Comparison of ENCODE assay signal across 9 cellular contexts in genomic region chr19:33214621-33215020, GRCh38. TPM values are rescaled to one million over a fixed set of nuclear protein-coding genes. Genes with fewer than 3 reads are reported as not detected.
DNase-seq lines count a peak whose midpoint lies in the region; ATAC-seq and TF ChIP-seq lines count a peak whose summit lies in the region.
"Had no signal": no experiment of that assay in that cellular context is flagged by ENCODE, and none has a peak within 500 bp of the region (broad histone marks: within the 10 kb centered on the region; RNA-seq: fewer than 3 reads in every experiment).

No MANE protein-coding gene starts in this region.

- intact Hi-C loops in head of caudate nucleus (cut with DNase I) = no loop called here

- no peak for ATAC-seq in GM21529 (IDR thresholded peaks at IDR 0.05; ENCODE audit: unreplicated experiment)

- H3K4me1 ChIP-seq in osteoblast (ENCODE audit: insufficient read depth, low read length) = no peaks in the 10 kb centered on the region

- no peak overlapping the region for H3K4me2 ChIP-seq in osteoblast (ENCODE audit: insufficient read depth, low read length)

- no peak overlapping the region for H3K4me3 ChIP-seq in osteoblast (ENCODE audit: insufficient read depth, low read length)

- H3K27me3 ChIP-seq in osteoblast (ENCODE audit: insufficient read depth, low read length) = no peaks in the 10 kb centered on the region

- peaks cover 6% of the 10 kb centered on the region for H3K4me1 Mint-ChIP-seq in brain

- no peaks in the 10 kb centered on the region for H4K20me1 ChIP-seq in osteoblast (ENCODE audit: insufficient read depth, low read length)

- TF ChIP-seq CTCF in brain (conservative IDR thresholded peaks at IDR 0.05) (peak; percentile 40 to 67), osteoblast (IDR thresholded peaks at IDR 0.05; ENCODE audit: extremely low read depth, low read depth, low read length) (peak; percentile 39)

- H3K9me3 ChIP-seq in osteoblast (ENCODE audit: low read depth, low read length) = no peaks in the 10 kb centered on the region

- no peaks in the 10 kb centered on the region for H3K36me3 ChIP-seq in osteoblast (ENCODE audit: insufficient read depth, low read length)

- peak overlapping the region in 1 of 5 experiments; percentile 60 for H3K4me3 Mint-ChIP-seq in brain

- H3K27ac ChIP-seq in osteoblast (ENCODE audit: low read depth, low read length) = no peak overlapping the region

- no peaks in the 10 kb centered on the region for H3K9me3 Mint-ChIP-seq in brain

- peaks cover 9% of the 10 kb centered on the region for H3K27me3 Mint-ChIP-seq in brain

- peak; percentile 20 for DNase-seq in DMS153 (lab: John Stamatoyannopoulos, UW)
- no peak for DNase-seq in DMS153 treated with DMSO at 0.1 percent for 48 hours (lab: John Stamatoyannopoulos, UW; ENCODE audit: unreplicated experiment)
- peak; percentile 14 for DNase-seq in NCI-H1694 (lab: John Stamatoyannopoulos, UW)
- peak; percentile 96 for DNase-seq in osteoblast (ENCODE audit: insufficient read length, low spot score, missing footprints)
- DNase-seq in NCI-H2107 (lab: John Stamatoyannopoulos, UW) = no peak
- DNase-seq in head of caudate nucleus = no peak
- DNase-seq: NCI-H187 treated with DMSO at 0.1 percent for 48 hours had no signal

- H3K36me3 Mint-ChIP-seq in brain = no peaks in the 10 kb centered on the region

- H2AFZ ChIP-seq in osteoblast (ENCODE audit: low read length) = no peak overlapping the region

- no peaks in the 10 kb centered on the region for H3K79me2 ChIP-seq in osteoblast (ENCODE audit: insufficient read depth, low read length)

- peak overlapping the region; percentile 7 to 88 (median 66) for H3K27ac Mint-ChIP-seq in brain

RNA-seq across cellular contexts. Expression of gene SLC7A10, which starts 11.0 kb away (rescaled TPM):
- 4.7 TPM for polyA plus RNA-seq in brain (ENCODE audit: insufficient read depth, low read depth, low replicate concordance)
- total RNA-seq in osteoblast = not detected in 2 replicates

RNA-seq across cellular contexts. Expression of gene LRP3, which starts 20.5 kb away (rescaled TPM):
- polyA plus RNA-seq in brain (ENCODE audit: insufficient read depth, low read depth, low replicate concordance) = 240 TPM
- total RNA-seq in osteoblast = 38.4 and 39.8 TPM in 2 replicates

Comparison
In these comparisons a context has a peak if more than half of its experiments do, and no peak if none do; other contexts are left out.
1. DNase-seq: peak in DMS153 (single experiment), NCI-H1694 (single experiment) and osteoblast (single experiment); none in DMS153 treated with DMSO at 0.1 percent for 48 hours (single experiment), NCI-H2107 (single experiment) and head of caudate nucleus (0 of 42).